ENCODE assay signal across 8 cellular contexts in the genomic region with DNA sequence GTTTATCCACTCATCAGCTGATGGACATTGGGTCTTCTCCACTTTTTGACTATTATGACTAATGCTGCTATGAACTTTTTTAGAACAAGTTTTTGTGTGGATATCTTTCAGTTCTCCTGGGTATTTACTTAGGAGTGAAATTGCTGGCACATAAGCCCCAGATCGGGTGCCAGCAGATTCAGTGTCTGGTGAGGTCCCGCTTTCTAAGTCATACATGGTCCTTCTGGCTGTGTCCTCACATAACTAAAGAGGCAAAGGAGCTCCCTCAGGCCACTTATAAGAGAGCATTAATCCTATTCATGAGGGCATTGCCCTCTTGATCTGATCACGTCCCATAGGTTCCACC. TPM values are rescaled to one million over a fixed set of nuclear protein-coding genes. Genes with fewer than 3 reads are reported as not detected.
DNase-seq lines count a peak whose midpoint lies in the region; ATAC-seq, FAIRE-seq and TF ChIP-seq lines count a peak whose summit lies in the region.

No MANE protein-coding gene starts in this region.

- no peak for DNase-seq in activated CD8-positive, alpha-beta memory T cell treated with anti-CD3 and anti-CD28 coated beads, Interleukin-2, amount 10 ng/mL, durations not matched to agents 7 days and 5 days
- DNase-seq in activated CD8-positive, alpha-beta memory T cell treated with anti-CD3 and anti-CD28 coated beads, Interleukin-2, amount 50 U/mL, for 48 hours: no peak
- no peak for DNase-seq in activated T-helper 1 cell treated with anti-CD3 and anti-CD28 coated beads, Interleukin-12 subunit alpha, Interleukin-12 subunit beta, Interleukin-2, Interleukin-4 antibody, amounts not matched to agents 30 ng/mL and 10 ng/mL and 1 ng/mL, durations not matched to agents 14 hours and 24 hours and 36 hours (ENCODE audit: low spot score)
- DNase-seq in kidney: no peak
- no peak for DNase-seq in thyroid gland
- no peak for DNase-seq in stimulated activated naive CD4-positive, alpha-beta T cell treated with Interleukin-2 at 50 U/mL for 16 hours (lab: John Stamatoyannopoulos, UW)
- no peak for DNase-seq in DMS79 treated with DMSO at 0.1 percent for 48 hours (lab: John Stamatoyannopoulos, UW)
- DNase-seq in DMS153 treated with DMSO at 0.1 percent for 48 hours (lab: John Stamatoyannopoulos, UW; ENCODE audit: unreplicated experiment): no peak

- peak overlapping the region; percentile 89 to 93 for H3K4me3 ChIP-seq in kidney (ENCODE audit: low read length in 2 of 2)
- peak overlapping the region in 1 of 3 donors; percentile 69 for H3K4me3 ChIP-seq in thyroid gland (replicated peaks in 1 of 3)

- intact Hi-C loops in activated T-helper 1 cell treated with anti-CD3 and anti-CD28 coated beads, Interleukin-12 subunit alpha, Interleukin-12 subunit beta, Interleukin-2, Interleukin-4 antibody, amounts not matched to agents 30 ng/mL and 10 ng/mL and 1 ng/mL, durations not matched to agents 14 hours and 24 hours and 36 hours (cut with micrococcal nuclease): loop anchor here (1.0 to 10.0 kb wide), 3 partner anchors 70 to 339 kb away; a partner anchor contains a TSS
- intact Hi-C loops in kidney (cut with DNase I) (no loop called here), thyroid gland (cut with DNase I) (loop anchor here (10.0 kb wide), 1 partner anchor 49 kb away; a partner anchor contains a TSS)

- H3K36me3 Mint-ChIP-seq in activated CD8-positive, alpha-beta memory T cell treated with anti-CD3 and anti-CD28 coated beads, Interleukin-2, amount 10 ng/mL, durations not matched to agents 7 days and 5 days: peaks cover 37% of the 10 kb centered on the region
- peaks cover 28% of the 10 kb centered on the region for H3K36me3 Mint-ChIP-seq in activated T-helper 1 cell treated with anti-CD3 and anti-CD28 coated beads, Interleukin-12 subunit alpha, Interleukin-12 subunit beta, Interleukin-2, Interleukin-4 antibody, amounts not matched to agents 30 ng/mL and 10 ng/mL and 1 ng/mL, durations not matched to agents 14 hours and 24 hours and 36 hours (ENCODE audit: low read depth)

- FAIRE-seq in kidney (lab: Jason Lieb, UNC): no peak

- H3K4me3 Mint-ChIP-seq in activated CD8-positive, alpha-beta memory T cell treated with anti-CD3 and anti-CD28 coated beads, Interleukin-2, amount 10 ng/mL, durations not matched to agents 7 days and 5 days: peak overlapping the region; percentile 89
- H3K4me3 Mint-ChIP-seq in activated T-helper 1 cell treated with anti-CD3 and anti-CD28 coated beads, Interleukin-12 subunit alpha, Interleukin-12 subunit beta, Interleukin-2, Interleukin-4 antibody, amounts not matched to agents 30 ng/mL and 10 ng/mL and 1 ng/mL, durations not matched to agents 14 hours and 24 hours and 36 hours: peak overlapping the region; percentile 90

- H3K27ac ChIP-seq in kidney (ENCODE audit: low read depth in 2 of 2, low read length in 2 of 2) (no peak overlapping the region), thyroid gland (peak overlapping the region in 2 of 3 donors; percentile 7 to 27)

- TF ChIP-seq CTCF in kidney (IDR thresholded peaks at IDR 0.05; ENCODE audit: borderline replicate concordance, extremely low read depth, insufficient read depth) (no peak), thyroid gland (IDR thresholded peaks at IDR 0.05) (no peak)

- H3K9me3 ChIP-seq in kidney (ENCODE audit: control insufficient read depth in 1 of 2, low read length in 2 of 2) (peaks cover 5 to 35% of the 10 kb centered on the region in 2 donors), thyroid gland (no peaks in the 10 kb centered on the region)

- H3K9me3 Mint-ChIP-seq in activated CD8-positive, alpha-beta memory T cell treated with anti-CD3 and anti-CD28 coated beads, Interleukin-2, amount 10 ng/mL, durations not matched to agents 7 days and 5 days (ENCODE audit: low read depth): peaks cover 2% of the 10 kb centered on the region
- peaks cover 54% of the 10 kb centered on the region for H3K9me3 Mint-ChIP-seq in activated T-helper 1 cell treated with anti-CD3 and anti-CD28 coated beads, Interleukin-12 subunit alpha, Interleukin-12 subunit beta, Interleukin-2, Interleukin-4 antibody, amounts not matched to agents 30 ng/mL and 10 ng/mL and 1 ng/mL, durations not matched to agents 14 hours and 24 hours and 36 hours

- H3K36me3 ChIP-seq in kidney (ENCODE audit: control insufficient read depth in 1 of 2, insufficient read depth in 2 of 2, low read length in 2 of 2) (peaks cover 4 to 15% of the 10 kb centered on the region in 2 donors), thyroid gland (peaks cover 3 to 11% of the 10 kb centered on the region in 2 donors)

- CTCF ChIA-PET in activated CD8-positive, alpha-beta memory T cell treated with anti-CD3 and anti-CD28 coated beads, Interleukin-2, amount 10 ng/mL, durations not matched to agents 7 days and 5 days (lab: Charles Lee): interaction anchor here (0.8 kb wide), 1 partner anchor 95 kb away, joined by 3 read pairs; a partner anchor contains a TSS

- WGBS in thyroid gland, 2 donors: 64 to 65% methylated on average over 3 of the region's 3 CpGs

- H3K27me3 ChIP-seq in thyroid gland: no peaks in the 10 kb centered on the region

- no peak for ATAC-seq in activated CD8-positive, alpha-beta memory T cell treated with anti-CD3 and anti-CD28 coated beads, Interleukin-2, amount 10 ng/mL, durations not matched to agents 7 days and 5 days

- no peak overlapping the region for H3K9ac ChIP-seq in kidney (ENCODE audit: low read length in 2 of 2)

- no peak for TF ChIP-seq POLR2A in thyroid gland (IDR thresholded peaks at IDR 0.05)

- peaks cover 3 to 5% of the 10 kb centered on the region in 2 donors for H3K4me1 ChIP-seq in kidney (ENCODE audit: control insufficient read depth in 1 of 2, insufficient read depth in 1 of 2, low read depth in 1 of 2, low read length in 2 of 2)
- peaks cover 8 to 11% of the 10 kb centered on the region in 2 donors for H3K4me1 ChIP-seq in thyroid gland

- H3K27me3 Mint-ChIP-seq in activated CD8-positive, alpha-beta memory T cell treated with anti-CD3 and anti-CD28 coated beads, Interleukin-2, amount 10 ng/mL, durations not matched to agents 7 days and 5 days: no peaks in the 10 kb centered on the region
- H3K27me3 Mint-ChIP-seq in activated T-helper 1 cell treated with anti-CD3 and anti-CD28 coated beads, Interleukin-12 subunit alpha, Interleukin-12 subunit beta, Interleukin-2, Interleukin-4 antibody, amounts not matched to agents 30 ng/mL and 10 ng/mL and 1 ng/mL, durations not matched to agents 14 hours and 24 hours and 36 hours (ENCODE audit: insufficient read depth): no peaks in the 10 kb centered on the region

- H3K27ac Mint-ChIP-seq in activated CD8-positive, alpha-beta memory T cell treated with anti-CD3 and anti-CD28 coated beads, Interleukin-2, amount 10 ng/mL, durations not matched to agents 7 days and 5 days: peak overlapping the region; percentile 88
- peak overlapping the region; percentile 84 for H3K27ac Mint-ChIP-seq in activated T-helper 1 cell treated with anti-CD3 and anti-CD28 coated beads, Interleukin-12 subunit alpha, Interleukin-12 subunit beta, Interleukin-2, Interleukin-4 antibody, amounts not matched to agents 30 ng/mL and 10 ng/mL and 1 ng/mL, durations not matched to agents 14 hours and 24 hours and 36 hours

- peaks cover 24% of the 10 kb centered on the region for H3K4me1 Mint-ChIP-seq in activated CD8-positive, alpha-beta memory T cell treated with anti-CD3 and anti-CD28 coated beads, Interleukin-2, amount 10 ng/mL, durations not matched to agents 7 days and 5 days
- H3K4me1 Mint-ChIP-seq in activated T-helper 1 cell treated with anti-CD3 and anti-CD28 coated beads, Interleukin-12 subunit alpha, Interleukin-12 subunit beta, Interleukin-2, Interleukin-4 antibody, amounts not matched to agents 30 ng/mL and 10 ng/mL and 1 ng/mL, durations not matched to agents 14 hours and 24 hours and 36 hours (ENCODE audit: low read depth): peaks cover 29% of the 10 kb centered on the region

RNA-seq across cellular contexts. Expression of a gene that starts 0.6 kb away (rescaled TPM):
- 10 to 100 TPM; 13.1 to 15.2 TPM for total RNA-seq in activated CD8-positive, alpha-beta memory T cell treated with anti-CD3 and anti-CD28 coated beads, Interleukin-2, amount 10 ng/mL, durations not matched to agents 7 days and 5 days
- total RNA-seq in activated T-helper 1 cell treated with anti-CD3 and anti-CD28 coated beads, Interleukin-12 subunit alpha, Interleukin-12 subunit beta, Interleukin-2, Interleukin-4 antibody, amounts not matched to agents 30 ng/mL and 10 ng/mL and 1 ng/mL, durations not matched to agents 14 hours and 24 hours and 36 hours: 10.5 and 11.6 TPM in 2 replicates
- 29.3 TPM for total RNA-seq in kidney
- polyA plus RNA-seq in kidney (ENCODE audit: insufficient read depth, low read depth, low replicate concordance): 27.4 TPM
- 10 to 100 TPM; 19.3 to 50.0 (median 37.8) TPM for total RNA-seq in thyroid gland

RNA-seq across cellular contexts. Expression of a gene that starts 22.9 kb away (rescaled TPM):
- total RNA-seq in activated CD8-positive, alpha-beta memory T cell treated with anti-CD3 and anti-CD28 coated beads, Interleukin-2, amount 10 ng/mL, durations not matched to agents 7 days and 5 days: 10 to 100 TPM; 10.1 to 12.2 TPM
- 8.4 and 10.3 TPM in 2 replicates for total RNA-seq in activated T-helper 1 cell treated with anti-CD3 and anti-CD28 coated beads, Interleukin-12 subunit alpha, Interleukin-12 subunit beta, Interleukin-2, Interleukin-4 antibody, amounts not matched to agents 30 ng/mL and 10 ng/mL and 1 ng/mL, durations not matched to agents 14 hours and 24 hours and 36 hours
- total RNA-seq in kidney (13.8 TPM), thyroid gland (10 to 100 TPM in 3 of 4 donors, 1 to 10 TPM in 1; 8.1 to 12.7 (median 11.3) TPM)
- 3.2 TPM for polyA plus RNA-seq in kidney (ENCODE audit: insufficient read depth, low read depth, low replicate concordance)

RNA-seq across cellular contexts. Expression of a gene that starts 48.0 kb away (rescaled TPM):
- total RNA-seq in activated CD8-positive, alpha-beta memory T cell treated with anti-CD3 and anti-CD28 coated beads, Interleukin-2, amount 10 ng/mL, durations not matched to agents 7 days and 5 days: 10 to 100 TPM; 28.6 to 29.4 TPM
- total RNA-seq in activated T-helper 1 cell treated with anti-CD3 and anti-CD28 coated beads, Interleukin-12 subunit alpha, Interleukin-12 subunit beta, Interleukin-2, Interleukin-4 antibody, amounts not matched to agents 30 ng/mL and 10 ng/mL and 1 ng/mL, durations not matched to agents 14 hours and 24 hours and 36 hours: 21.7 and 22.6 TPM in 2 replicates
- total RNA-seq in kidney: 22.3 TPM
- 5.0 TPM for polyA plus RNA-seq in kidney (ENCODE audit: insufficient read depth, low read depth, low replicate concordance)
- total RNA-seq in thyroid gland: 10 to 100 TPM; 12.4 to 44.7 (median 18.4) TPM

RNA-seq across cellular contexts. Expression of a gene that starts 51.1 kb away (rescaled TPM):
- total RNA-seq in activated CD8-positive, alpha-beta memory T cell treated with anti-CD3 and anti-CD28 coated beads, Interleukin-2, amount 10 ng/mL, durations not matched to agents 7 days and 5 days: 1 to 10 TPM; 4.2 to 6.2 TPM
- 3.8 and 5.0 TPM in 2 replicates for total RNA-seq in activated T-helper 1 cell treated with anti-CD3 and anti-CD28 coated beads, Interleukin-12 subunit alpha, Interleukin-12 subunit beta, Interleukin-2, Interleukin-4 antibody, amounts not matched to agents 30 ng/mL and 10 ng/mL and 1 ng/mL, durations not matched to agents 14 hours and 24 hours and 36 hours
- 6.7 TPM for total RNA-seq in kidney
- polyA plus RNA-seq in kidney (ENCODE audit: insufficient read depth, low read depth, low replicate concordance): 2.3 TPM
- 1 to 10 TPM; 4.0 to 8.3 (median 6.3) TPM for total RNA-seq in thyroid gland

Comparison
In these comparisons a context has a peak if more than half of its experiments do, and no peak if none do; other contexts are left out.
1. H3K27ac ChIP-seq: peak in thyroid gland (2 of 3); none in kidney (0 of 2).